In the genomic region with DNA sequence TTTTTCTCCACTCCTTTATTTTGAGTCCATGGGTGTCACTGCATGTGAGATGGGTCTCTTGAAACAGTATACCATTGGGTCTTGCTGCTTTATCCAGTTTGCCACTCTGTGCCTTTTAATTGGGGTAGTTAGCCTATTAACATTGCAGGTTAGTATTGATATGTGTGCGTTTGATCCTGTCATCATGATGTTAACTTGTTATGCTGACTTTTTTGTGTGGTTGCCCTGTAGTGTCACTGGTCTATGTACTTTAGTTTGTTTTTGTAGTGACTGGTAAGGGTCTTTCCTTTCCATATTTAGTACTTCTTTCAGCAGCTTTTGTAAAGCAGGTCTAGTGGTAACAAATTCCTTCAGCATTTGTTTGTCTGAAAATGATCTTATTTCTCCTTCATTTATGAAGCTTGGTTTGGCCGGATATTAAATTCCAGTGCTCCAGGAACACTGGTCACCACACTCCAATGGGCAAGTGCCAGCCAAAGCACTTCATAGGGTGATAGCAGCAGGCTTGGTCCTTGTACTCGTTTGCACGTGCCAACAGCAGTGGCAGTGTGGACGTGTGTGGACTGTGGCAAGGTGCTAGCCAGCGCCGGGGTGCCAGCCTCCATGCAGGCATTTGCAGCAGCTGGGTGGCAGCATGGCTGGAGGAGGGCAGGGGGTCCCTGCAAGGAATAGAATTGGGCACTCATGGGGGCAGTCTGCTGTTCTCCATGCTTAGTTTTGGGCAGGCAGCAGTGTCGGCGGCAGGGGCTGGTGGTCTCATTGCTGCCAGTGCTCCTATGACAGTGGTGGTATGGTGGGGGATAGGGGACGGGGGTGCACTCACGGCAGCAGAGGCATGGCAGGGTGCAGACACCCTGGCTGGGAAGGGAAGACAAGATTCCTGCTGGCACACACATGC, we compare ENCODE assay signal across 16 cellular contexts.
"Had no signal": no experiment of that assay in that cellular context is flagged by ENCODE, and none has a peak within 500 bp of the region (broad histone marks: within the 10 kb centered on the region; RNA-seq: fewer than 3 reads in every experiment).

No MANE protein-coding gene starts in this region.

- H3K4me3 Mint-ChIP-seq: activated T-cell treated with anti-CD3 and anti-CD28 coated beads, Interleukin-2, amount 50 U/mL, for 72 hours; stimulated activated effector memory CD8-positive, alpha-beta T cell treated with anti-CD3 and anti-CD28 coated beads, Interleukin-12 subunit alpha, Interleukin-12 subunit beta, amount 100 ng/mL, for 72 hours had no signal

- H3K27ac ChIP-seq: ascending aorta, breast epithelium, psoas muscle, VCaP had no signal

- H3K27ac Mint-ChIP-seq: stimulated activated effector memory CD8-positive, alpha-beta T cell treated with anti-CD3 and anti-CD28 coated beads, Interleukin-12 subunit alpha, Interleukin-12 subunit beta, amount 100 ng/mL, for 72 hours had no signal

- H3K4me3 ChIP-seq: ascending aorta, breast epithelium, psoas muscle, smooth muscle cell had no signal

- H3K36me3 Mint-ChIP-seq: stimulated activated effector memory CD8-positive, alpha-beta T cell treated with anti-CD3 and anti-CD28 coated beads, Interleukin-12 subunit alpha, Interleukin-12 subunit beta, amount 100 ng/mL, for 72 hours had no signal

- H3K9me3 ChIP-seq: psoas muscle had no signal

- ATAC-seq: activated T-cell treated with anti-CD3 and anti-CD28 coated beads, Interleukin-2, amount 50 U/mL, for 72 hours; stimulated activated effector memory CD8-positive, alpha-beta T cell treated with anti-CD3 and anti-CD28 coated beads, Interleukin-12 subunit alpha, Interleukin-12 subunit beta, amount 100 ng/mL, for 72 hours had no signal

- DNase-seq: activated CD4-positive, alpha-beta T cell treated with anti-CD3 and anti-CD28 coated beads, Interleukin-2, amount 50 U/mL, for 1 hour; activated CD4-positive, CD25-positive, alpha-beta regulatory T cell treated with anti-CD3 and anti-CD28 coated beads, Interleukin-2, amount 50 U/mL, for 72 hours; activated CD8-positive, alpha-beta memory T cell treated with anti-CD3 and anti-CD28 coated beads, Interleukin-2, amount 50 U/mL, for 4 hours; activated effector memory CD4-positive, alpha-beta T cell treated with anti-CD3 and anti-CD28 coated beads, Interleukin-2, amount 50 U/mL, for 16 hours; activated naive CD4-positive, alpha-beta T cell treated with anti-CD3 and anti-CD28 coated beads, Interleukin-2, amount 50 U/mL, for 16 hours; activated T-cell treated with anti-CD3 and anti-CD28 coated beads, Interleukin-2, amount 50 U/mL, for 72 hours; cerebellar nuclear complex; effector CD4-positive, alpha-beta T cell; mammary epithelial cell; stimulated activated CD4-positive, alpha-beta T cell treated with anti-CD3 and anti-CD28 coated beads, Interleukin-4, amount 100 ng/mL, for 1 hour had no signal

- H3K27me3 ChIP-seq: ascending aorta, breast epithelium had no signal
